ENCODE assay signal across 13 cellular contexts in the genomic region with DNA sequence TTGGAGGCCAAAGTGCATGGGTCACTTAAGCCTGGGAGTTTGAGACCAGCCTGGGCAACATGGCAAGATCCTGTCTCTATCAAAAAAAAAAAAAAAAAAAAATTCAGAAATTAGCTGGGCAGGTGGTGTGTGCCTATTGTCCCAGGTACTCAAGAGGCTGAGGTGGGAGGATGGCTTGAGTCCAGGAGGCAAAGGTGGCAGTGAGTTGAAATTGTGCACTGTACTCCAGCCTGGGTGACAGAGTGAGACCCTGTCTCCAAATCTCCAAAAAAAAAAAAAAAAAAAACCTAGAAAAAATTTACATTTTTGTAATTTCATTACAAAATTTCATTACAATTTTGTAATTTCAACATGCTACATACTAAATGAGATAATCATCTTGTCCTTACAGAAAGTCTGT. TPM values are rescaled to one million over a fixed set of nuclear protein-coding genes. Genes with fewer than 3 reads are reported as not detected.
DNase-seq lines count a peak whose midpoint lies in the region; ATAC-seq and TF ChIP-seq lines count a peak whose summit lies in the region.
"Had no signal": no experiment of that assay in that cellular context is flagged by ENCODE, and none has a peak within 500 bp of the region (broad histone marks: within the 10 kb centered on the region; RNA-seq: fewer than 3 reads in every experiment).

No MANE protein-coding gene starts in this region.

- no peaks in the 10 kb centered on the region for H3K27me3 ChIP-seq in mammary epithelial cell (ENCODE audit: insufficient read depth, low read length)
- H3K27me3 ChIP-seq in gastrocnemius medialis: no peaks in the 10 kb centered on the region

- peak; percentile 42 for DNase-seq in NCI-H2107 treated with DMSO at 0.1 percent for 48 hours (lab: John Stamatoyannopoulos, UW; ENCODE audit: unreplicated experiment)
- no peak for DNase-seq in NCI-H2107 (lab: John Stamatoyannopoulos, UW)
- DNase-seq in NCI-H1105 treated with DMSO at 0.1 percent for 48 hours (lab: John Stamatoyannopoulos, UW): peak; percentile 72
- no peak for DNase-seq in mammary epithelial cell
- no peak for DNase-seq in gastrocnemius medialis
- DNase-seq in ecto neural progenitor cell (ENCODE audit: low spot score): no peak
- DNase-seq in RPMI8226: no peak
- DNase-seq in HK-2 (ENCODE audit: unreplicated experiment): no peak
- DNase-seq: activated T-cell treated with anti-CD3 and anti-CD28 coated beads, Interleukin-2, amount 50 U/mL, for 4 hours; CD8-positive, alpha-beta T cell; cerebellar nuclear complex; Kasumi-1; NCI-H187 had no signal

- dilution Hi-C loops in mammary epithelial cell (cut with HindIII; ENCODE audit: low sequenced_read_pairs): no loop called here

- no peak for ATAC-seq in gastrocnemius medialis
- ATAC-seq: activated T-cell treated with anti-CD3 and anti-CD28 coated beads, Interleukin-2, amount 50 U/mL, for 4 hours; CD8-positive, alpha-beta T cell had no signal

- in situ Hi-C loops in mammary epithelial cell (cut with MboI; ENCODE audit: low sequenced_read_pairs in 2 of 2): no loop called here
- in situ Hi-C loops in gastrocnemius medialis (cut with MboI; ENCODE audit: low sequenced_read_pairs in 4 of 4): no loop called here

- H3K4me1 ChIP-seq in mammary epithelial cell (ENCODE audit: insufficient read depth, low read length) (peaks cover 28% of the 10 kb centered on the region), gastrocnemius medialis (peaks cover 48 to 70% of the 10 kb centered on the region in 2 donors)

- H3K9me3 ChIP-seq in mammary epithelial cell (replicated peaks; ENCODE audit: insufficient read depth, low read length): no peaks in the 10 kb centered on the region
- no peaks in the 10 kb centered on the region for H3K9me3 ChIP-seq in gastrocnemius medialis

- H3K4me3 ChIP-seq in mammary epithelial cell (replicated peaks in 1 of 3; ENCODE audit: insufficient read depth in 1 of 3, low read depth in 2 of 3, low read length in 3 of 3) (peak overlapping the region in 1 of 3 experiments; percentile 0), gastrocnemius medialis (no peak overlapping the region)

- H3K79me2 ChIP-seq in mammary epithelial cell (ENCODE audit: insufficient read depth, low read length): peaks cover 29% of the 10 kb centered on the region

- BruUV-seq in mammary epithelial cell (replicated peaks; lab: Mats Ljungman, UMichigan): no TSS peak

- H4K20me1 ChIP-seq in mammary epithelial cell (ENCODE audit: insufficient read depth, low read length): no peaks in the 10 kb centered on the region

- TF ChIP-seq POLR2A in gastrocnemius medialis (IDR thresholded peaks at IDR 0.05): no peak

- intact Hi-C loops in mammary epithelial cell (cut with micrococcal nuclease): no loop called here
- intact Hi-C loops in gastrocnemius medialis (cut with DNase I; ENCODE audit: low total_unique reads): loop anchor here (2.0 kb wide), 1 partner anchor 43 kb away; the partner anchor contains the start of gene SYNE2

- H2AFZ ChIP-seq in mammary epithelial cell (ENCODE audit: low read depth, low read length): no peak overlapping the region

- no peaks in the 10 kb centered on the region for H3K36me3 ChIP-seq in mammary epithelial cell (ENCODE audit: insufficient read depth, low read length)
- H3K36me3 ChIP-seq in gastrocnemius medialis: no peaks in the 10 kb centered on the region

- peak overlapping the region; percentile 70 for H3K4me2 ChIP-seq in mammary epithelial cell (ENCODE audit: insufficient read depth, low read depth, low read length)

- TF ChIP-seq CTCF in mammary epithelial cell (conservative IDR thresholded peaks at IDR 0.05 in 1 of 2, IDR thresholded peaks at IDR 0.05 in 1 of 2; ENCODE audit: extremely low read depth in 1 of 2, insufficient read depth in 1 of 2, low read depth in 1 of 2, low read length in 2 of 2) (no peak), gastrocnemius medialis (IDR thresholded peaks at IDR 0.05 in 4 of 5, conservative IDR thresholded peaks at IDR 0.05 in 1 of 5) (no peak)

- no peak overlapping the region for H3K9ac ChIP-seq in mammary epithelial cell (ENCODE audit: insufficient read depth, low read length)

- CTCF ChIA-PET in mammary epithelial cell (lab: Charles Lee; ENCODE audit: low non-redundant PET): no interaction called here

- H3K27ac ChIP-seq in mammary epithelial cell (ENCODE audit: insufficient read depth, low read depth, low read length) (peak overlapping the region; percentile 47), gastrocnemius medialis (peak overlapping the region; percentile 38 to 70 (median 50))

RNA-seq across cellular contexts. Expression of gene SYNE2, which starts 42.7 kb away (rescaled TPM):
- total RNA-seq in mammary epithelial cell (10 to 100 TPM; 44.6 to 65.3 TPM), gastrocnemius medialis (100 to 1,000 TPM in 3 of 4 donors, 10 to 100 TPM in 1; 96.9 to 207 (median 182) TPM)
- polyA plus RNA-seq in mammary epithelial cell: 11.5 TPM
- polyA minus RNA-seq in mammary epithelial cell: 157 TPM

Comparison
In these comparisons a context has a peak if more than half of its experiments do, and no peak if none do; other contexts are left out.
1. DNase-seq: peak in NCI-H2107 treated with DMSO at 0.1 percent for 48 hours (single experiment) and NCI-H1105 treated with DMSO at 0.1 percent for 48 hours (single experiment); none in NCI-H2107 (single experiment), mammary epithelial cell (single experiment), gastrocnemius medialis (0 of 2), ecto neural progenitor cell (single experiment), RPMI8226 (single experiment) and HK-2 (single experiment).